ENCODE assay signal across 24 cellular contexts in the genomic region with DNA sequence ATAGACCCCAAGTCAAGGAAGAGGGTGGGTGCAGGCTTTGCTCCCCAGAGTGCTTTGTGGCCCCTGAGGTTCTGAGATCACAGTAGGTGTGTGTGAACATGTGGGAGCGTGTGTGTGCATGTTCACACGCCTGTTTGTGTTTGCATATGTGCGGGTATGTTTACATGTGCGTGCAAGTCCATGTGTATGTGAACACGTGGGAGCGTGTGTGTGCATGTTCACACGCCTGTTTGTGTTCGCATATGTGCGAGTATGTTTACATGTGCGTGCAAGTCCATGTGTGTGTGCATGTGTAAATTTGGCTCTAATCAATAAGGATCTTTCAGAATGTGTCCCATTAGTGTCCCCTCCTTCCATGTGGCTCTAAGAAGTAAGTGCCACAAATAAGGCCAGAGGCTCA. TPM values are rescaled to one million over a fixed set of nuclear protein-coding genes. Genes with fewer than 3 reads are reported as not detected.
DNase-seq lines count a peak whose midpoint lies in the region; ATAC-seq, FAIRE-seq and TF ChIP-seq lines count a peak whose summit lies in the region.
"Had no signal": no experiment of that assay in that cellular context is flagged by ENCODE, and none has a peak within 500 bp of the region (broad histone marks: within the 10 kb centered on the region; RNA-seq: fewer than 3 reads in every experiment).

No MANE protein-coding gene starts in this region.

- dilution Hi-C loops in mammary epithelial cell (cut with HindIII; ENCODE audit: low sequenced_read_pairs) = no loop called here

- H3K36me3 ChIP-seq in HepG2 (replicated peaks in 1 of 2; ENCODE audit: control insufficient read depth in 1 of 2, insufficient read depth in 2 of 2, low read length in 2 of 2) (no peaks in the 10 kb centered on the region), right lobe of liver (no peaks in the 10 kb centered on the region), mammary epithelial cell (ENCODE audit: insufficient read depth, low read length) (no peaks in the 10 kb centered on the region)

- TF ChIP-seq EP300 in HepG2 (IDR thresholded peaks at IDR 0.05; ENCODE audit: low read depth in 2 of 2, low read length in 2 of 2) (no peak), HepG2 (CRISPR knock-in tag; IDR thresholded peaks at IDR 0.05; ENCODE audit: borderline replicate concordance) (no peak)

- H3K27me3 Mint-ChIP-seq in T-helper 17 cell (peaks cover 14% of the 10 kb centered on the region), glutamatergic neuron (ENCODE audit: unreplicated experiment) (peaks cover 28% of the 10 kb centered on the region)
- H3K27me3 Mint-ChIP-seq: CD4-positive, alpha-beta T cell had no signal

- H3K79me2 ChIP-seq in HepG2 (ENCODE audit: insufficient read depth, low read length) = no peaks in the 10 kb centered on the region
- H3K79me2 ChIP-seq in mammary epithelial cell (ENCODE audit: insufficient read depth, low read length) = no peaks in the 10 kb centered on the region

- H3K9me3 ChIP-seq in HepG2 (ENCODE audit: low read length) (no peaks in the 10 kb centered on the region), right lobe of liver (no peaks in the 10 kb centered on the region), T-helper 17 cell (ENCODE audit: control insufficient read depth, low read length, poor library complexity, severe bottlenecking) (no peaks in the 10 kb centered on the region), mammary epithelial cell (replicated peaks; ENCODE audit: insufficient read depth, low read length) (no peaks in the 10 kb centered on the region)
- H3K9me3 ChIP-seq: A549, Caco-2 had no signal

- DNase-seq in HepG2 (ENCODE audit: low spot score) (no peak), right lobe of liver (no peak), T-helper 17 cell (no peak), glutamatergic neuron (no peak), CD1c-positive myeloid dendritic cell (ENCODE audit: extremely low spot score) (no peak), mammary epithelial cell (no peak), HuH-7 (ENCODE audit: low spot score) (no peak)
- DNase-seq: AML-193; Caco-2; CD4-positive, alpha-beta T cell; GDM1; HCEC 1CT; HFFc6; IMR-90 had no signal

- ATAC-seq in HepG2 (no peak), right lobe of liver (no peak), T-helper 17 cell (no peak), HG03354 (IDR thresholded peaks at IDR 0.05; ENCODE audit: poor library complexity, severe bottlenecking, unreplicated experiment) (no peak)
- ATAC-seq: A549, GM23338 had no signal

- H3K36me3 Mint-ChIP-seq in T-helper 17 cell (ENCODE audit: low read depth) = peaks cover 2% of the 10 kb centered on the region
- peaks cover 10% of the 10 kb centered on the region for H3K36me3 Mint-ChIP-seq in glutamatergic neuron (ENCODE audit: unreplicated experiment)

- POLR2A ChIA-PET in HepG2 (lab: Yijun Ruan, JAX) = no interaction called here

- peaks cover 22% of the 10 kb centered on the region for H3K9me3 Mint-ChIP-seq in glutamatergic neuron (ENCODE audit: unreplicated experiment)
- H3K9me3 Mint-ChIP-seq: CD4-positive, alpha-beta T cell; GM23338; HFFc6 had no signal

- H3K9ac ChIP-seq in HepG2 (ENCODE audit: insufficient read depth, low read depth, low read length) = no peak overlapping the region
- no peak overlapping the region for H3K9ac ChIP-seq in mammary epithelial cell (ENCODE audit: insufficient read depth, low read length)

- TF ChIP-seq RAD21 in HepG2 (CRISPR knock-in tag; IDR thresholded peaks at IDR 0.05) = no peak

- FAIRE-seq in HepG2 (lab: Jason Lieb, UNC) = no peak
- FAIRE-seq: A549, D721Med, GM12892, GM18507, H54 had no signal

- H3K27ac ChIP-seq in HepG2 (ENCODE audit: extremely low read length, insufficient read depth, low read length) (no peak overlapping the region), right lobe of liver (no peak overlapping the region), mammary epithelial cell (ENCODE audit: insufficient read depth, low read depth, low read length) (no peak overlapping the region)
- H3K27ac ChIP-seq: 22Rv1, A549 had no signal

- H2AFZ ChIP-seq in HepG2 (ENCODE audit: low read length) = no peak overlapping the region
- no peak overlapping the region for H2AFZ ChIP-seq in mammary epithelial cell (ENCODE audit: low read depth, low read length)
- H2AFZ ChIP-seq: GM23338 had no signal

- 83% methylated on average over 10 of the region's 10 CpGs for WGBS in HepG2 (ENCODE audit: low lambda C conversion rate)
- 91% methylated on average over 10 of the region's 10 CpGs for WGBS in right lobe of liver (ENCODE audit: insufficient coverage, low coverage, low lambda C conversion rate, missing lambda C conversion rate)
- WGBS in mammary epithelial cell (ENCODE audit: low coverage, missing lambda C conversion rate) = 85% methylated on average over 10 of the region's 10 CpGs

- CTCF ChIA-PET in HepG2 (lab: Yijun Ruan, JAX; ENCODE audit: low intra/inter-chr PET ratio, low total read pairs) = no interaction called here
- CTCF ChIA-PET in mammary epithelial cell (lab: Charles Lee; ENCODE audit: low non-redundant PET) = no interaction called here

- no peak for TF ChIP-seq CTCF in HepG2 (CRISPR knock-in tag; IDR thresholded peaks at IDR 0.05)
- TF ChIP-seq CTCF in right lobe of liver (IDR thresholded peaks at IDR 0.05) = no peak
- TF ChIP-seq CTCF in glutamatergic neuron (IDR thresholded peaks at IDR 0.05; ENCODE audit: partially characterized antibody, unreplicated experiment) = no peak
- TF ChIP-seq CTCF in mammary epithelial cell (conservative IDR thresholded peaks at IDR 0.05 in 1 of 2, IDR thresholded peaks at IDR 0.05 in 1 of 2; ENCODE audit: extremely low read depth in 1 of 2, insufficient read depth in 1 of 2, low read depth in 1 of 2, low read length in 2 of 2) = no peak

- in situ Hi-C loops in HepG2 (cut with HindIII; ENCODE audit: extremely low pct_ligation_motif_present, low pct_unique_long_range_greater_than_20kb) = no loop called here
- in situ Hi-C loops in mammary epithelial cell (cut with MboI; ENCODE audit: low sequenced_read_pairs in 2 of 2) = no loop called here

- no peak overlapping the region for H3K4me3 Mint-ChIP-seq in T-helper 17 cell
- H3K4me3 Mint-ChIP-seq in glutamatergic neuron (ENCODE audit: unreplicated experiment) = no peak overlapping the region
- H3K4me3 Mint-ChIP-seq: CD4-positive, alpha-beta T cell; GM23338; HFFc6 had no signal

- H3K4me3 ChIP-seq in HepG2 (replicated peaks in 1 of 3; ENCODE audit: insufficient read depth in 1 of 3, low read depth in 2 of 3, low read length in 3 of 3) (no peak overlapping the region), right lobe of liver (no peak overlapping the region), mammary epithelial cell (replicated peaks in 1 of 3; ENCODE audit: insufficient read depth in 1 of 3, low read depth in 2 of 3, low read length in 3 of 3) (no peak overlapping the region)
- H3K4me3 ChIP-seq: A549, GM23338 had no signal

- H3K27me3 ChIP-seq in HepG2 (ENCODE audit: control insufficient read depth in 1 of 2, insufficient read depth in 2 of 2, low read length in 2 of 2) (peaks cover 25 to 74% of the 10 kb centered on the region in 2 experiments; a peak in 4 of 5 replicates), right lobe of liver (no peaks in the 10 kb centered on the region), mammary epithelial cell (ENCODE audit: insufficient read depth, low read length) (no peaks in the 10 kb centered on the region)

- intact Hi-C loops in HepG2 (cut with micrococcal nuclease; ENCODE audit: unreplicated experiment) (no loop called here), right lobe of liver (cut with DNase I) (no loop called here), mammary epithelial cell (cut with micrococcal nuclease) (no loop called here)

- no TSS peak for BruUV-seq in HepG2 (replicated peaks; lab: Mats Ljungman, UMichigan)
- no TSS peak for BruUV-seq in mammary epithelial cell (replicated peaks; lab: Mats Ljungman, UMichigan)

- H3K4me1 ChIP-seq in HepG2 (ENCODE audit: insufficient read depth, low read length) (peaks cover 57% of the 10 kb centered on the region), right lobe of liver (peaks cover 0 to 10% (median 2%) of the 10 kb centered on the region in 4 donors), mammary epithelial cell (ENCODE audit: insufficient read depth, low read length) (no peaks in the 10 kb centered on the region)
- H3K4me1 ChIP-seq: A549, Caco-2 had no signal

- H3K4me1 Mint-ChIP-seq in T-helper 17 cell (peaks cover 23% of the 10 kb centered on the region), glutamatergic neuron (ENCODE audit: low read depth, unreplicated experiment) (peaks cover 9% of the 10 kb centered on the region)

- H3K4me2 ChIP-seq in HepG2 (ENCODE audit: low read depth, low read length) (no peak overlapping the region), mammary epithelial cell (ENCODE audit: insufficient read depth, low read depth, low read length) (no peak overlapping the region)
- H3K4me2 ChIP-seq: A549, GM23338 had no signal

- no peak for TF ChIP-seq POLR2A in HepG2 (IDR thresholded peaks at IDR 0.05; ENCODE audit: insufficient read depth in 1 of 2, low read depth in 2 of 2, low read length in 2 of 2)
- TF ChIP-seq POLR2A in right lobe of liver (IDR thresholded peaks at IDR 0.05) = no peak

- H4K20me1 ChIP-seq in HepG2 (ENCODE audit: insufficient read depth, low read length) = no peaks in the 10 kb centered on the region
- no peaks in the 10 kb centered on the region for H4K20me1 ChIP-seq in mammary epithelial cell (ENCODE audit: insufficient read depth, low read length)

- peak overlapping the region; percentile 89 for H3K27ac Mint-ChIP-seq in T-helper 17 cell
- peak overlapping the region; percentile 17 for H3K27ac Mint-ChIP-seq in glutamatergic neuron (ENCODE audit: unreplicated experiment)
- H3K27ac Mint-ChIP-seq: CD4-positive, alpha-beta T cell; GM23338; HFFc6 had no signal

RNA-seq across cellular contexts. Expression of a gene that starts 41.4 kb away (rescaled TPM):
- total RNA-seq in HepG2 (2016; rRNA removed; fragmentation: Illumina TruSeq; extraction: Trizol) (47.0 and 50.5 TPM in 2 replicates), right lobe of liver (10 to 100 TPM; 24.5 to 39.7 (median 28.6) TPM), T-helper 17 cell (10 to 100 TPM; 70.9 to 71.5 TPM), glutamatergic neuron (ENCODE audit: unreplicated experiment) (82.4 TPM), mammary epithelial cell (10 to 100 TPM; 28.4 to 42.7 TPM)
- total RNA-seq in HepG2 (2016; cell fraction: cytosol; rRNA removed; fragmentation: Illumina TruSeq; extraction: Trizol; ENCODE audit: low read depth) = 5.3 and 6.4 TPM in 2 replicates
- 44.0 and 57.6 TPM in 2 replicates for total RNA-seq in HepG2 (2016; cell fraction: insoluble cytoplasmic fraction; rRNA removed; fragmentation: Illumina TruSeq; extraction: Trizol)
- total RNA-seq in HepG2 (2016; cell fraction: membrane; rRNA removed; fragmentation: Illumina TruSeq; extraction: Trizol) = 23.6 and 27.0 TPM in 2 replicates
- 52.1 and 60.5 TPM in 2 replicates for total RNA-seq in HepG2 (2016; cell fraction: nucleus; rRNA removed; fragmentation: Illumina TruSeq; extraction: Trizol)
- polyA plus RNA-seq in HepG2 (2011; rRNA removed) (66.3 and 76.9 TPM in 2 replicates), mammary epithelial cell (13.1 TPM)
- polyA plus RNA-seq in HepG2 (2011; cell fraction: cytosol; rRNA removed) = 40.5 and 52.8 TPM in 2 replicates
- polyA plus RNA-seq in HepG2 (2011; cell fraction: nucleus; rRNA removed) = 117 and 148 TPM in 2 replicates
- polyA plus RNA-seq in HepG2 (2012) = 58.6 and 62.1 TPM in 2 replicates
- polyA plus RNA-seq in HepG2 (2016; cell fraction: cytosol; fragmentation: Illumina TruSeq; extraction: Trizol; ENCODE audit: low read depth) = 1.5 and 2.4 TPM in 2 replicates
- polyA plus RNA-seq in HepG2 (2016; cell fraction: insoluble cytoplasmic fraction; fragmentation: Illumina TruSeq; extraction: Trizol; ENCODE audit: low read depth) = 41.2 and 44.9 TPM in 2 replicates
- polyA plus RNA-seq in HepG2 (2016; cell fraction: membrane; fragmentation: Illumina TruSeq; extraction: Trizol; ENCODE audit: low read depth) = 10.2 and 12.5 TPM in 2 replicates
- 134 and 146 TPM in 2 replicates for polyA plus RNA-seq in HepG2 (2016; cell fraction: nucleus; fragmentation: Illumina TruSeq; extraction: Trizol; ENCODE audit: insufficient read depth, low read depth)
- polyA minus RNA-seq in HepG2 (2011; rRNA and poly(A)+ RNA removed; ENCODE audit: low replicate concordance) = 20.0 and 41.6 TPM in 2 replicates
- 36.8 and 46.1 TPM in 2 replicates for polyA minus RNA-seq in HepG2 (2011; cell fraction: cytosol; rRNA and poly(A)+ RNA removed)
- 78.9 and 107 TPM in 2 replicates for polyA minus RNA-seq in HepG2 (2011; cell fraction: nucleus; rRNA and poly(A)+ RNA removed)
- 24.1 TPM for polyA minus RNA-seq in mammary epithelial cell

RNA-seq across cellular contexts. Expression of a gene that starts 49.9 kb away (rescaled TPM):
- total RNA-seq in HepG2 (2016; rRNA removed; fragmentation: Illumina TruSeq; extraction: Trizol) (0.42 and 0.58 TPM in 2 replicates), right lobe of liver (under 1 TPM in 2 of 6 experiments, not detected in 4; 0.06 to 0.09 TPM), T-helper 17 cell (not detected), glutamatergic neuron (ENCODE audit: unreplicated experiment) (159 TPM), mammary epithelial cell (not detected)
- total RNA-seq in HepG2 (2016; cell fraction: cytosol; rRNA removed; fragmentation: Illumina TruSeq; extraction: Trizol; ENCODE audit: low read depth) = 0.10 TPM in 1 of 2 replicates, not detected in the other
- total RNA-seq in HepG2 (2016; cell fraction: insoluble cytoplasmic fraction; rRNA removed; fragmentation: Illumina TruSeq; extraction: Trizol) = 0.12 and 0.30 TPM in 2 replicates
- 0.07 and 0.34 TPM in 2 replicates for total RNA-seq in HepG2 (2016; cell fraction: membrane; rRNA removed; fragmentation: Illumina TruSeq; extraction: Trizol)
- 0.88 and 1.2 TPM in 2 replicates for total RNA-seq in HepG2 (2016; cell fraction: nucleus; rRNA removed; fragmentation: Illumina TruSeq; extraction: Trizol)
- polyA plus RNA-seq in HepG2 (2011; rRNA removed) (2.5 and 3.2 TPM in 2 replicates), mammary epithelial cell (0.02 TPM)
- 1.5 TPM in 2 replicates for polyA plus RNA-seq in HepG2 (2011; cell fraction: cytosol; rRNA removed)
- 3.2 and 3.4 TPM in 2 replicates for polyA plus RNA-seq in HepG2 (2011; cell fraction: nucleus; rRNA removed)
- 1.0 and 1.6 TPM in 2 replicates for polyA plus RNA-seq in HepG2 (2012)
- polyA plus RNA-seq in HepG2 (2016; cell fraction: cytosol; fragmentation: Illumina TruSeq; extraction: Trizol; ENCODE audit: low read depth) = 0.15 TPM in 1 of 2 replicates, not detected in the other
- polyA plus RNA-seq in HepG2 (2016; cell fraction: insoluble cytoplasmic fraction; fragmentation: Illumina TruSeq; extraction: Trizol; ENCODE audit: low read depth) = 0.27 and 0.67 TPM in 2 replicates
- polyA plus RNA-seq in HepG2 (2016; cell fraction: membrane; fragmentation: Illumina TruSeq; extraction: Trizol; ENCODE audit: low read depth) = 0.15 and 0.27 TPM in 2 replicates
- 1.2 and 2.9 TPM in 2 replicates for polyA plus RNA-seq in HepG2 (2016; cell fraction: nucleus; fragmentation: Illumina TruSeq; extraction: Trizol; ENCODE audit: insufficient read depth, low read depth)
- polyA minus RNA-seq in HepG2 (2011; rRNA and poly(A)+ RNA removed; ENCODE audit: low replicate concordance) = 1.4 TPM in 1 of 2 replicates, not detected in the other
- 0.20 and 0.70 TPM in 2 replicates for polyA minus RNA-seq in HepG2 (2011; cell fraction: cytosol; rRNA and poly(A)+ RNA removed)
- 1.8 and 3.6 TPM in 2 replicates for polyA minus RNA-seq in HepG2 (2011; cell fraction: nucleus; rRNA and poly(A)+ RNA removed)
- polyA minus RNA-seq in mammary epithelial cell = not detected
- total RNA-seq: Daoy, HFFc6, IMR-90 had no signal
- polyA plus RNA-seq: BJ, IMR-90 had no signal

Comparison
In these comparisons a context has a peak if more than half of its experiments do, and no peak if none do; other contexts are left out.
1. RNA of a gene that starts 49.9 kb away (total RNA-seq): 159 TPM in glutamatergic neuron (single experiment); 0.07 to 1.2 TPM in HepG2, not detected in T-helper 17 cell, not detected in mammary epithelial cell and 0.06 to 0.09 TPM in right lobe of liver; every median in the first group is over 10 times any median in the second.